In genomic region chr6:161417712-161418457, GRCh38 we compare ENCODE assay signal across 9 cellular contexts.
DNase-seq lines count a peak whose midpoint lies in the region; TF ChIP-seq lines count a peak whose summit lies in the region.
"Had no signal": no experiment of that assay in that cellular context is flagged by ENCODE, and none has a peak within 500 bp of the region (broad histone marks: within the 10 kb centered on the region; RNA-seq: fewer than 3 reads in every experiment).

No MANE protein-coding gene starts in this region.

- peaks cover 57% of the 10 kb centered on the region for H3K4me1 ChIP-seq in SJCRH30
- H3K4me1 ChIP-seq in left ventricle myocardium inferior: peaks cover 22% of the 10 kb centered on the region
- peaks cover 9% of the 10 kb centered on the region for H3K4me1 ChIP-seq in testis

- DNase-seq in DMS53 (lab: John Stamatoyannopoulos, UW) (peak; percentile 25), DMS53 treated with DMSO at 0.1 percent for 48 hours (lab: John Stamatoyannopoulos, UW; ENCODE audit: unreplicated experiment) (no peak), SJCRH30 (peak; percentile 100), left ventricle myocardium inferior (peak; percentile 46), testis (peak; percentile 69), GDM1 (lab: John Stamatoyannopoulos, UW) (no peak), NOMO-1 (lab: John Stamatoyannopoulos, UW; ENCODE audit: unreplicated experiment in 2 of 2) (no peak), SIG-M5 treated with dmso at 0.1 percent for 504 hours (lab: John Stamatoyannopoulos, UW; ENCODE audit: unreplicated experiment) (no peak)

- TF ChIP-seq POLR2A in testis (IDR thresholded peaks at IDR 0.05): no peak

- no peak for TF ChIP-seq CTCF in left ventricle myocardium inferior (IDR thresholded peaks at IDR 0.05; ENCODE audit: borderline replicate concordance)
- TF ChIP-seq CTCF in testis (IDR thresholded peaks at IDR 0.05): no peak

- WGBS in testis, 2 donors: 30 to 51% methylated on average over 8 of the region's 8 CpGs

- intact Hi-C loops in left ventricle myocardium inferior (cut with micrococcal nuclease) (no loop called here), testis (cut with DNase I; ENCODE audit: low total_unique reads) (no loop called here)

- peak overlapping the region; percentile 95 for H3K27ac ChIP-seq in SJCRH30
- H3K27ac ChIP-seq in left ventricle myocardium inferior (replicated peaks): peak overlapping the region; percentile 34
- peak overlapping the region; percentile 16 to 43 for H3K27ac ChIP-seq in testis
- H3K27ac ChIP-seq: 22Rv1 had no signal

- H3K36me3 ChIP-seq in SJCRH30: no peaks in the 10 kb centered on the region
- no peaks in the 10 kb centered on the region for H3K36me3 ChIP-seq in left ventricle myocardium inferior
- H3K36me3 ChIP-seq in testis (ENCODE audit: low read depth, missing control alignments): no peaks in the 10 kb centered on the region

- H3K27me3 ChIP-seq in SJCRH30: no peaks in the 10 kb centered on the region
- H3K27me3 ChIP-seq in left ventricle myocardium inferior (ENCODE audit: low read depth): no peaks in the 10 kb centered on the region
- H3K27me3 ChIP-seq in testis: no peaks in the 10 kb centered on the region

- H3K9me3 ChIP-seq in SJCRH30 (replicated peaks) (no peaks in the 10 kb centered on the region), left ventricle myocardium inferior (replicated peaks) (no peaks in the 10 kb centered on the region), testis (no peaks in the 10 kb centered on the region)

- H3K4me3 ChIP-seq in SJCRH30: 0 out of 2 replicates have a peak overlapping the region, but pooled peaks have one; percentile 2
- no peak overlapping the region for H3K4me3 ChIP-seq in left ventricle myocardium inferior
- no peak overlapping the region for H3K4me3 ChIP-seq in testis

Comparison
In these comparisons a context has a peak if more than half of its experiments do, and no peak if none do; other contexts are left out.
1. DNase-seq: peak in DMS53 (single experiment), SJCRH30 (2 of 2), left ventricle myocardium inferior (single experiment) and testis (single experiment); none in DMS53 treated with DMSO at 0.1 percent for 48 hours (single experiment), GDM1 (single experiment), NOMO-1 (0 of 2) and SIG-M5 treated with dmso at 0.1 percent for 504 hours (single experiment).
2. H3K27ac ChIP-seq: peak in every context shown above with its lines; median percentile 95 in SJCRH30; 34 in left ventricle myocardium inferior; 30 in testis.